8 cellular contexts compared by ENCODE assay signal in genomic region chr5:132497488-132497997, GRCh38. TPM values are rescaled to one million over a fixed set of nuclear protein-coding genes. Genes with fewer than 3 reads are reported as not detected.
DNase-seq lines count a peak whose midpoint lies in the region; ATAC-seq and TF ChIP-seq lines count a peak whose summit lies in the region.

No MANE protein-coding gene starts in this region.

- peaks cover 45% of the 10 kb centered on the region for H3K4me1 ChIP-seq in OCI-LY3 (ENCODE audit: low read length)
- H3K4me1 ChIP-seq in thoracic aorta (ENCODE audit: control insufficient read depth in 1 of 2, low read depth in 2 of 2): peaks cover 18 to 40% of the 10 kb centered on the region in 2 donors

- peak; percentile 95 for DNase-seq in GM03348 (ENCODE audit: low spot score)
- DNase-seq in dedifferentiated amniotic fluid mesenchymal stem cell (ENCODE audit: extremely low spot score): peak; percentile 79
- DNase-seq in lower leg skin (ENCODE audit: low spot score in 2 of 2): peak; percentile 45 to 91
- DNase-seq in thoracic aorta (ENCODE audit: low spot score): peak; percentile 67
- DNase-seq in NCI-H1092 treated with DMSO at 0.1 percent for 48 hours (lab: John Stamatoyannopoulos, UW): no peak
- no peak for DNase-seq in MV-4-11 (lab: John Stamatoyannopoulos, UW)
- no peak for DNase-seq in NCI-H82 (lab: John Stamatoyannopoulos, UW)

- H3K36me3 ChIP-seq in OCI-LY3 (replicated peaks; ENCODE audit: low read depth, low read length) (no peaks in the 10 kb centered on the region), thoracic aorta (no peaks in the 10 kb centered on the region)

- H2AFZ ChIP-seq in OCI-LY3 (ENCODE audit: low read depth, low read length): no peak overlapping the region

- peak overlapping the region; percentile 86 for H3K4me2 ChIP-seq in OCI-LY3 (ENCODE audit: low read length)

- ATAC-seq in thoracic aorta (ENCODE audit: insufficient number of reproducible peaks, low FRiP score, low read depth): peak; percentile 26

- H3K9me3 ChIP-seq in OCI-LY3 (ENCODE audit: insufficient read depth, low read length) (no peaks in the 10 kb centered on the region), thoracic aorta (no peaks in the 10 kb centered on the region)

- 30 to 45% methylated on average over 6 of the region's 6 CpGs for WGBS in lower leg skin, 2 donors

- H3K27me3 ChIP-seq in OCI-LY3 (ENCODE audit: low read depth, low read length) (no peaks in the 10 kb centered on the region), thoracic aorta (replicated peaks; ENCODE audit: insufficient read depth) (no peaks in the 10 kb centered on the region)

- TF ChIP-seq POLR2A in lower leg skin (IDR thresholded peaks at IDR 0.05): no peak

- peak overlapping the region; percentile 92 for H3K4me3 ChIP-seq in OCI-LY3 (ENCODE audit: low read length)
- no peak overlapping the region for H3K4me3 ChIP-seq in lower leg skin (ENCODE audit: low read depth, poor library complexity, severe bottlenecking)
- peak overlapping the region; percentile 85 for H3K4me3 ChIP-seq in thoracic aorta

- H4K20me1 ChIP-seq in OCI-LY3 (ENCODE audit: insufficient read depth, low read length): no peaks in the 10 kb centered on the region

- intact Hi-C loops in lower leg skin (cut with DNase I; ENCODE audit: low total_unique reads): no loop called here

- peak overlapping the region; percentile 93 for H3K9ac ChIP-seq in OCI-LY3 (ENCODE audit: low read length)

- no peaks in the 10 kb centered on the region for H3K79me2 ChIP-seq in OCI-LY3 (ENCODE audit: low read length)

- H3K27ac ChIP-seq in OCI-LY3 (ENCODE audit: low read length) (no peak overlapping the region), thoracic aorta (peak overlapping the region; percentile 94 to 95)

- TF ChIP-seq CTCF in OCI-LY3 (IDR thresholded peaks at IDR 0.05; ENCODE audit: low read depth, low read length): no peak
- no peak for TF ChIP-seq CTCF in lower leg skin (IDR thresholded peaks at IDR 0.05)
- TF ChIP-seq CTCF in thoracic aorta (IDR thresholded peaks at IDR 0.05): no peak

RNA-seq across cellular contexts. Expression of gene IRF1, which starts 7.0 kb away (rescaled TPM):
- total RNA-seq in lower leg skin (10 to 100 TPM in 3 of 4 donors, 1 to 10 TPM in 1; 9.6 to 15.0 (median 14.5) TPM), thoracic aorta (10 to 100 TPM; 31.3 to 57.7 TPM)

RNA-seq across cellular contexts. Expression of gene IL5, which starts 45.8 kb away (rescaled TPM):
- not detected for total RNA-seq in lower leg skin
- total RNA-seq in thoracic aorta: not detected

RNA-seq across cellular contexts. Expression of gene RAD50, which starts 59.2 kb away (rescaled TPM):
- total RNA-seq in lower leg skin (10 to 100 TPM; 21.7 to 37.1 (median 24.6) TPM), thoracic aorta (10 to 100 TPM; 28.4 to 32.7 TPM)

Comparison
In these comparisons a context has a peak if more than half of its experiments do, and no peak if none do; other contexts are left out.
1. DNase-seq: peak in GM03348 (single experiment), dedifferentiated amniotic fluid mesenchymal stem cell (single experiment), lower leg skin (2 of 2) and thoracic aorta (single experiment); none in NCI-H1092 treated with DMSO at 0.1 percent for 48 hours (single experiment), MV-4-11 (single experiment) and NCI-H82 (single experiment).